Comparison of ENCODE assay signal across 21 cellular contexts in genomic region chr12:130288201-130288600, GRCh38. TPM values are rescaled to one million over a fixed set of nuclear protein-coding genes. Genes with fewer than 3 reads are reported as not detected.
DNase-seq lines count a peak whose midpoint lies in the region; FAIRE-seq and TF ChIP-seq lines count a peak whose summit lies in the region.
"Had no signal": no experiment of that assay in that cellular context is flagged by ENCODE, and none has a peak within 500 bp of the region (broad histone marks: within the 10 kb centered on the region; RNA-seq: fewer than 3 reads in every experiment).

No MANE protein-coding gene starts in this region.

- H3K9ac ChIP-seq in keratinocyte (ENCODE audit: control insufficient read depth, extremely low read depth, insufficient read depth, low read length) (no peak overlapping the region), endodermal cell (ENCODE audit: extremely low read depth, low read length, poor library complexity, severe bottlenecking) (no peak overlapping the region)

- H3K4me1 ChIP-seq in keratinocyte (ENCODE audit: control insufficient read depth, extremely low read depth, insufficient read depth, low read length) (peaks cover 8% of the 10 kb centered on the region), endodermal cell (ENCODE audit: control insufficient read depth, insufficient read depth, low read length) (no peaks in the 10 kb centered on the region)
- H3K4me1 ChIP-seq: Caco-2 had no signal

- H3K79me2 ChIP-seq in keratinocyte (ENCODE audit: control insufficient read depth, insufficient read depth, low read length) = no peaks in the 10 kb centered on the region

- H3K27ac Mint-ChIP-seq in chondrocyte (ENCODE audit: unreplicated experiment) (peak overlapping the region; percentile 68), endodermal cell (no peak overlapping the region)
- H3K27ac Mint-ChIP-seq: CD14-positive monocyte; CD8-positive, alpha-beta memory T cell; H9 had no signal

- H3K27ac ChIP-seq in keratinocyte (ENCODE audit: control insufficient read depth, insufficient read depth, low read length) (peak overlapping the region; percentile 53), endodermal cell (ENCODE audit: low read depth, low read length) (no peak overlapping the region)
- H3K27ac ChIP-seq: 22Rv1 had no signal

- H3K4me1 Mint-ChIP-seq in chondrocyte (ENCODE audit: low read depth) (peaks cover 17% of the 10 kb centered on the region), endodermal cell (no peaks in the 10 kb centered on the region)
- H3K4me1 Mint-ChIP-seq: CD14-positive monocyte; CD8-positive, alpha-beta memory T cell; H9 had no signal

- DNase-seq in DMS 273 (lab: John Stamatoyannopoulos, UW; ENCODE audit: unreplicated experiment) (peak; percentile 9), DMS 273 treated with DMSO at 0.1 percent for 48 hours (lab: John Stamatoyannopoulos, UW) (no peak), NCI-H69 (lab: John Stamatoyannopoulos, UW) (peak; percentile 3), chondrocyte (ENCODE audit: low spot score) (no peak), keratinocyte (ENCODE audit: low read depth, low spot score) (peak; percentile 49), NCI-H748 (lab: John Stamatoyannopoulos, UW; ENCODE audit: unreplicated experiment) (no peak), activated T-cell treated with anti-CD3 and anti-CD28 coated beads for 4 hours (no peak), endodermal cell (no peak)
- DNase-seq: Caco-2; CD8-positive, alpha-beta memory T cell; DMS79; EL; GOT3; H9 had no signal

- H3K4me3 Mint-ChIP-seq in chondrocyte (ENCODE audit: unreplicated experiment) = no peak overlapping the region
- H3K4me3 Mint-ChIP-seq in endodermal cell = no peak overlapping the region
- H3K4me3 Mint-ChIP-seq: CD14-positive monocyte; CD8-positive, alpha-beta memory T cell; H9 had no signal

- H3K4me3 ChIP-seq in keratinocyte (ENCODE audit: control insufficient read depth in 2 of 3, extremely low read depth in 1 of 3, insufficient read depth in 2 of 3, low read depth in 1 of 3, low read length in 3 of 3) = no peak overlapping the region
- no peak overlapping the region for H3K4me3 ChIP-seq in endodermal cell (ENCODE audit: low read length)

- peak overlapping the region; percentile 17 for H3K4me2 ChIP-seq in keratinocyte (ENCODE audit: control insufficient read depth, extremely low read depth, insufficient read depth, low read depth, low read length)

- H3K9me3 ChIP-seq in keratinocyte (ENCODE audit: control insufficient read depth, low read depth, low read length) (peaks cover 4% of the 10 kb centered on the region), endodermal cell (ENCODE audit: control insufficient read depth, low read length) (peaks cover 16% of the 10 kb centered on the region)
- H3K9me3 ChIP-seq: Caco-2 had no signal

- 86 to 89% methylated on average over 1 to 3 of the region's 4 CpGs for WGBS in endodermal cell (ENCODE audit: insufficient coverage in 1 of 2, insufficient read length in 1 of 2), 2 experiments

- H4K20me1 ChIP-seq in keratinocyte (ENCODE audit: control insufficient read depth, extremely low read depth, insufficient read depth, low read length) = no peaks in the 10 kb centered on the region

- no peaks in the 10 kb centered on the region for H3K27me3 ChIP-seq in keratinocyte (ENCODE audit: control insufficient read depth, extremely low read depth, insufficient read depth, low read length)
- no peaks in the 10 kb centered on the region for H3K27me3 ChIP-seq in endodermal cell (ENCODE audit: control insufficient read depth, insufficient read depth, low read length, poor library complexity, severe bottlenecking)

- H3K9me1 ChIP-seq in keratinocyte (ENCODE audit: control insufficient read depth, extremely low read depth, insufficient read depth, low read length) = no peaks in the 10 kb centered on the region

- H2AFZ ChIP-seq in keratinocyte (ENCODE audit: control insufficient read depth, low read length) = no peak overlapping the region

- dilution Hi-C loops in keratinocyte (cut with MboI; ENCODE audit: extremely low pct_ligation_motif_present, low sequenced_read_pairs) = no loop called here

- H3K36me3 Mint-ChIP-seq in chondrocyte (ENCODE audit: low read depth) = peaks cover 2% of the 10 kb centered on the region
- H3K36me3 Mint-ChIP-seq in endodermal cell (ENCODE audit: low read depth) = no peaks in the 10 kb centered on the region
- H3K36me3 Mint-ChIP-seq: CD14-positive monocyte; CD8-positive, alpha-beta memory T cell had no signal

- FAIRE-seq in keratinocyte (lab: Jason Lieb, UNC) = no peak
- FAIRE-seq: G401.6, GM12891 had no signal

- H3K27me3 Mint-ChIP-seq in chondrocyte (ENCODE audit: low read depth) (no peaks in the 10 kb centered on the region), endodermal cell (ENCODE audit: insufficient read depth) (peaks cover 65% of the 10 kb centered on the region)

- H3K36me3 ChIP-seq in keratinocyte (ENCODE audit: control insufficient read depth in 2 of 2, extremely low read depth in 1 of 2, insufficient read depth in 2 of 2, low read length in 2 of 2) (no peaks in the 10 kb centered on the region), endodermal cell (ENCODE audit: control insufficient read depth, insufficient read depth, low read length) (no peaks in the 10 kb centered on the region)

- TF ChIP-seq CTCF in chondrocyte (IDR thresholded peaks at IDR 0.05) (no peak), keratinocyte (optimal IDR thresholded peaks at IDR 0.05 in 1 of 3, IDR thresholded peaks at IDR 0.05 in 1 of 3, conservative IDR thresholded peaks at IDR 0.05 in 1 of 3; ENCODE audit: extremely low read depth in 1 of 3, insufficient read depth in 2 of 3, low read length in 3 of 3) (no peak), endodermal cell (conservative IDR thresholded peaks at IDR 0.05) (no peak)

- H3K9me3 Mint-ChIP-seq in chondrocyte (ENCODE audit: low read depth) (peaks cover 28% of the 10 kb centered on the region), endodermal cell (peaks cover 43% of the 10 kb centered on the region)

RNA-seq across cellular contexts. Expression of gene PIWIL1, which starts 49.5 kb away (rescaled TPM):
- total RNA-seq in chondrocyte (not detected in 3 replicates), endodermal cell (not detected)
- polyA plus RNA-seq in keratinocyte = 0.01 to 0.13 TPM (median 0.09 TPM) in 3 replicates
- polyA plus RNA-seq in keratinocyte (2011; ENCODE audit: low read depth) = not detected
- 0.03 and 0.13 TPM in 2 replicates for polyA plus RNA-seq in keratinocyte (2011; cell fraction: cytosol; rRNA removed)
- polyA plus RNA-seq in keratinocyte (2011; cell fraction: nucleus; rRNA removed) = 0.06 and 0.13 TPM in 2 replicates
- 0.02 TPM in 1 of 2 replicates, not detected in the other for polyA plus RNA-seq in keratinocyte (2012; ENCODE audit: low replicate concordance)
- not detected in 3 replicates for polyA minus RNA-seq in keratinocyte
- polyA minus RNA-seq in keratinocyte (2011; cell fraction: cytosol; rRNA and poly(A)+ RNA removed) = not detected
- polyA minus RNA-seq in keratinocyte (2011; cell fraction: nucleus; rRNA and poly(A)+ RNA removed) = not detected in 2 replicates
- not detected for polyA plus RNA-seq in endodermal cell (2013, experiment 1 of 2)
- not detected for polyA plus RNA-seq in endodermal cell (2013, experiment 2 of 2)
- total RNA-seq: A673; CD8-positive, alpha-beta memory T cell; H9; HT1080 had no signal
- polyA plus RNA-seq: BJ; CD14-positive monocyte; CD8-positive, alpha-beta memory T cell had no signal

Comparison
In these comparisons a context has a peak if more than half of its experiments do, and no peak if none do; other contexts are left out.
1. DNase-seq: peak in DMS 273 (single experiment), NCI-H69 (single experiment) and keratinocyte (single experiment); none in DMS 273 treated with DMSO at 0.1 percent for 48 hours (single experiment), chondrocyte (single experiment), NCI-H748 (single experiment), activated T-cell treated with anti-CD3 and anti-CD28 coated beads for 4 hours (single experiment) and endodermal cell (single experiment).